ENCODE assay signal across 31 cellular contexts in genomic region chr9:113963914-113964739, GRCh38.
DNase-seq lines count a peak whose midpoint lies in the region; ATAC-seq, FAIRE-seq and TF ChIP-seq lines count a peak whose summit lies in the region.
"Had no signal": no experiment of that assay in that cellular context is flagged by ENCODE, and none has a peak within 500 bp of the region (broad histone marks: within the 10 kb centered on the region; RNA-seq: fewer than 3 reads in every experiment).

No MANE protein-coding gene starts in this region.

- no peak overlapping the region for H3K27ac Mint-ChIP-seq in natural killer cell treated with Interleukin-12 subunit alpha and Interleukin-12 subunit beta and Interleukin-15 and Interleukin-18, amount 100 ng/mL, for 72 hours
- H3K27ac Mint-ChIP-seq in natural killer cell (no peak overlapping the region), endodermal cell (no peak overlapping the region)
- H3K27ac Mint-ChIP-seq: activated CD4-positive, alpha-beta memory T cell treated with anti-CD3 and anti-CD28 coated beads, Interleukin-2, amount 10 ng/mL, durations not matched to agents 7 days and 5 days; CD4-positive, alpha-beta memory T cell; memory B cell had no signal

- ATAC-seq in natural killer cell treated with Interleukin-12 subunit alpha and Interleukin-12 subunit beta and Interleukin-15 and Interleukin-18, amount 100 ng/mL, for 72 hours, result no peak
- ATAC-seq in natural killer cell (no peak), HG03039 (IDR thresholded peaks at IDR 0.05; ENCODE audit: unreplicated experiment) (no peak)
- ATAC-seq: left lung had no signal

- intact Hi-C loops in natural killer cell (cut with micrococcal nuclease) (loop anchor here (1.0 to 10.0 kb wide), 3 partner anchors 157 to 279 kb away; no protein-coding TSS in a partner anchor), ovary (cut with DNase I) (no loop called here)

- no peak overlapping the region for H3K4me2 ChIP-seq in neural cell (ENCODE audit: low read length)
- H3K4me2 ChIP-seq: smooth muscle cell had no signal

- H3K9me2 ChIP-seq in neural cell (ENCODE audit: insufficient read depth, low read length), result no peaks in the 10 kb centered on the region

- H3K4me3 ChIP-seq in endodermal cell (ENCODE audit: low read length), result no peak overlapping the region
- H3K4me3 ChIP-seq in neural cell (ENCODE audit: low read length), result peak overlapping the region; percentile 3
- no peak overlapping the region for H3K4me3 ChIP-seq in ovary
- H3K4me3 ChIP-seq: left lung, smooth muscle cell, suprapubic skin had no signal

- 92 to 97% methylated on average over 10 to 16 of the region's 16 CpGs for WGBS in endodermal cell (ENCODE audit: insufficient coverage in 1 of 2, insufficient read length in 1 of 2), 2 experiments
- WGBS in ovary, 3 donors, result 63 to 86% (median 79%) methylated on average over 16 of the region's 16 CpGs

- H3K27me3 Mint-ChIP-seq in natural killer cell treated with Interleukin-12 subunit alpha and Interleukin-12 subunit beta and Interleukin-15 and Interleukin-18, amount 100 ng/mL, for 72 hours, result no peaks in the 10 kb centered on the region
- no peaks in the 10 kb centered on the region for H3K27me3 Mint-ChIP-seq in natural killer cell (ENCODE audit: low read depth in 2 of 2)
- H3K27me3 Mint-ChIP-seq in endodermal cell (ENCODE audit: insufficient read depth), result no peaks in the 10 kb centered on the region

- no peak overlapping the region for H3K4me3 Mint-ChIP-seq in natural killer cell treated with Interleukin-12 subunit alpha and Interleukin-12 subunit beta and Interleukin-15 and Interleukin-18, amount 100 ng/mL, for 72 hours
- H3K4me3 Mint-ChIP-seq in natural killer cell (no peak overlapping the region), endodermal cell (no peak overlapping the region)
- H3K4me3 Mint-ChIP-seq: activated CD4-positive, alpha-beta memory T cell treated with anti-CD3 and anti-CD28 coated beads, Interleukin-2, amount 10 ng/mL, durations not matched to agents 7 days and 5 days; CD4-positive, alpha-beta memory T cell; memory B cell had no signal

- TF ChIP-seq EP300 in neural cell (conservative IDR thresholded peaks at IDR 0.05; ENCODE audit: poor library complexity, severe bottlenecking), result no peak
- TF ChIP-seq EP300 in ovary (IDR thresholded peaks at IDR 0.05), result no peak

- H3K79me2 ChIP-seq in neural cell (replicated peaks; ENCODE audit: insufficient read depth, low read length), result peaks cover 24% of the 10 kb centered on the region

- TF ChIP-seq RAD21 in neural cell (conservative IDR thresholded peaks at IDR 0.05), result no peak

- no peak for FAIRE-seq in D721Med (lab: Jason Lieb, UNC)
- FAIRE-seq: H54 had no signal

- H3K9ac ChIP-seq in endodermal cell (ENCODE audit: extremely low read depth, low read length, poor library complexity, severe bottlenecking) (no peak overlapping the region), neural cell (ENCODE audit: low read length) (no peak overlapping the region)

- H3K4me1 Mint-ChIP-seq in natural killer cell treated with Interleukin-12 subunit alpha and Interleukin-12 subunit beta and Interleukin-15 and Interleukin-18, amount 100 ng/mL, for 72 hours (ENCODE audit: low read depth in 2 of 2), result no peaks in the 10 kb centered on the region
- H3K4me1 Mint-ChIP-seq in natural killer cell (peaks cover 0 to 4% of the 10 kb centered on the region in 2 donors), endodermal cell (no peaks in the 10 kb centered on the region)
- H3K4me1 Mint-ChIP-seq: activated CD4-positive, alpha-beta memory T cell treated with anti-CD3 and anti-CD28 coated beads, Interleukin-2, amount 10 ng/mL, durations not matched to agents 7 days and 5 days; CD4-positive, alpha-beta memory T cell had no signal

- H3K36me3 ChIP-seq in endodermal cell (ENCODE audit: control insufficient read depth, insufficient read depth, low read length), result peaks cover 15% of the 10 kb centered on the region
- peaks cover 5% of the 10 kb centered on the region for H3K36me3 ChIP-seq in neural cell (ENCODE audit: insufficient read depth, low read length)
- no peaks in the 10 kb centered on the region for H3K36me3 ChIP-seq in ovary
- H3K36me3 ChIP-seq: left lung, suprapubic skin had no signal

- no peaks in the 10 kb centered on the region for H3K4me1 ChIP-seq in endodermal cell (ENCODE audit: control insufficient read depth, insufficient read depth, low read length)
- H3K4me1 ChIP-seq in ovary (ENCODE audit: insufficient read depth), result peaks cover 7% of the 10 kb centered on the region
- H3K4me1 ChIP-seq: suprapubic skin had no signal

- no peaks in the 10 kb centered on the region for H3K9me3 Mint-ChIP-seq in natural killer cell treated with Interleukin-12 subunit alpha and Interleukin-12 subunit beta and Interleukin-15 and Interleukin-18, amount 100 ng/mL, for 72 hours
- H3K9me3 Mint-ChIP-seq in natural killer cell (no peaks in the 10 kb centered on the region), endodermal cell (no peaks in the 10 kb centered on the region)
- H3K9me3 Mint-ChIP-seq: activated CD4-positive, alpha-beta memory T cell treated with anti-CD3 and anti-CD28 coated beads, Interleukin-2, amount 10 ng/mL, durations not matched to agents 7 days and 5 days; CD4-positive, alpha-beta memory T cell; memory B cell had no signal

- H3K9me3 ChIP-seq in endodermal cell (ENCODE audit: control insufficient read depth, low read length), result no peaks in the 10 kb centered on the region
- peaks cover 5% of the 10 kb centered on the region for H3K9me3 ChIP-seq in neural cell (ENCODE audit: low read length)
- H3K9me3 ChIP-seq in ovary, result no peaks in the 10 kb centered on the region
- H3K9me3 ChIP-seq: left lung, suprapubic skin had no signal

- no peaks in the 10 kb centered on the region for H4K20me1 ChIP-seq in neural cell (ENCODE audit: insufficient read depth)

- H2AFZ ChIP-seq in neural cell (ENCODE audit: low read depth, low read length), result no peak overlapping the region

- H3K27me3 ChIP-seq in endodermal cell (ENCODE audit: control insufficient read depth, insufficient read depth, low read length, poor library complexity, severe bottlenecking), result no peaks in the 10 kb centered on the region
- H3K27me3 ChIP-seq in neural cell (ENCODE audit: insufficient read depth, low read depth, low read length), result no peaks in the 10 kb centered on the region
- H3K27me3 ChIP-seq in ovary, result no peaks in the 10 kb centered on the region
- H3K27me3 ChIP-seq: brain microvascular endothelial cell, left lung, suprapubic skin had no signal

- H3F3A ChIP-seq in neural cell (ENCODE audit: insufficient read depth, low read length, poor library complexity, severe bottlenecking), result no peaks in the 10 kb centered on the region

- no peak for TF ChIP-seq POLR2A in ovary (IDR thresholded peaks at IDR 0.05)

- no peak for TF ChIP-seq CTCF in natural killer cell (IDR thresholded peaks at IDR 0.05)
- no peak for TF ChIP-seq CTCF in endodermal cell (conservative IDR thresholded peaks at IDR 0.05)
- no peak for TF ChIP-seq CTCF in neural cell (IDR thresholded peaks at IDR 0.05; ENCODE audit: poor library complexity, severe bottlenecking)
- TF ChIP-seq CTCF in D721Med (IDR thresholded peaks at IDR 0.05; ENCODE audit: insufficient read depth, missing control alignments), result no peak
- TF ChIP-seq CTCF in ovary (IDR thresholded peaks at IDR 0.05), result no peak

- peak overlapping the region; percentile 90 for H3K27ac ChIP-seq in endodermal cell (ENCODE audit: low read depth, low read length)
- H3K27ac ChIP-seq in neural cell (ENCODE audit: low read length), result peak overlapping the region; percentile 56
- H3K27ac ChIP-seq in ovary, result no peak overlapping the region
- H3K27ac ChIP-seq: brain microvascular endothelial cell, HL-60, left lung, suprapubic skin had no signal

- no peaks in the 10 kb centered on the region for H3K36me3 Mint-ChIP-seq in natural killer cell treated with Interleukin-12 subunit alpha and Interleukin-12 subunit beta and Interleukin-15 and Interleukin-18, amount 100 ng/mL, for 72 hours
- H3K36me3 Mint-ChIP-seq in natural killer cell (no peaks in the 10 kb centered on the region), endodermal cell (ENCODE audit: low read depth) (peaks cover 19% of the 10 kb centered on the region)
- H3K36me3 Mint-ChIP-seq: CD4-positive, alpha-beta memory T cell had no signal

- DNase-seq in natural killer cell treated with Interleukin-12 subunit alpha and Interleukin-12 subunit beta and Interleukin-15 and Interleukin-18, amount 100 ng/mL, for 72 hours (ENCODE audit: low spot score), result peak; percentile 8
- DNase-seq in natural killer cell (no peak), endodermal cell (no peak), D721Med (ENCODE audit: insufficient read length, low spot score) (no peak), NCI-H2196 (lab: John Stamatoyannopoulos, UW; ENCODE audit: unreplicated experiment) (no peak), ovary (no peak)
- DNase-seq: 8988T; activated CD4-positive, alpha-beta memory T cell treated with anti-CD3 and anti-CD28 coated beads, Interleukin-2, amount 10 ng/mL, durations not matched to agents 7 days and 5 days; activated CD8-positive, alpha-beta memory T cell treated with anti-CD3 and anti-CD28 coated beads, Interleukin-2, amount 50 U/mL, for 4 hours; activated naive CD4-positive, alpha-beta T cell treated with Interleukin-2 at 50 U/mL for 16 hours; brain microvascular endothelial cell; CD4-positive, alpha-beta memory T cell; DMS 273 treated with DMSO at 0.1 percent for 48 hours; KG1; left lung; NCI-H1105; NCI-H1930; NCI-H2227 treated with DMSO at 0.1 percent for 48 hours; NCI-H526; retina; SHP77; stimulated activated CD4-positive, alpha-beta T cell treated with anti-CD3 and anti-CD28 coated beads, Interleukin-1b, Interleukin-23, amount 100 ng/mL, for 48 hours; stimulated activated naive CD4-positive, alpha-beta T cell treated with Interleukin-2 at 50 U/mL for 16 hours; SW 1271 had no signal

TF ChIP-seq in neural cell, 6 proteins besides CTCF, POLR2A, EP300 and RAD21 (continues in another document):
- no peak for TF ChIP-seq POLR2AphosphoS5 (IDR thresholded peaks at IDR 0.05)
- TF ChIP-seq TAF1 (IDR thresholded peaks at IDR 0.05; ENCODE audit: low read depth), result no peak
- TF ChIP-seq SMC3 (conservative IDR thresholded peaks at IDR 0.05; ENCODE audit: poor library complexity), result no peak

Comparison
In these comparisons a context has a peak if more than half of its experiments do, and no peak if none do; other contexts are left out.
1. H3K27ac ChIP-seq: peak in endodermal cell (single experiment) and neural cell (single experiment); none in ovary (0 of 2).